Comparison of ENCODE assay signal across 22 cellular contexts in the genomic region with DNA sequence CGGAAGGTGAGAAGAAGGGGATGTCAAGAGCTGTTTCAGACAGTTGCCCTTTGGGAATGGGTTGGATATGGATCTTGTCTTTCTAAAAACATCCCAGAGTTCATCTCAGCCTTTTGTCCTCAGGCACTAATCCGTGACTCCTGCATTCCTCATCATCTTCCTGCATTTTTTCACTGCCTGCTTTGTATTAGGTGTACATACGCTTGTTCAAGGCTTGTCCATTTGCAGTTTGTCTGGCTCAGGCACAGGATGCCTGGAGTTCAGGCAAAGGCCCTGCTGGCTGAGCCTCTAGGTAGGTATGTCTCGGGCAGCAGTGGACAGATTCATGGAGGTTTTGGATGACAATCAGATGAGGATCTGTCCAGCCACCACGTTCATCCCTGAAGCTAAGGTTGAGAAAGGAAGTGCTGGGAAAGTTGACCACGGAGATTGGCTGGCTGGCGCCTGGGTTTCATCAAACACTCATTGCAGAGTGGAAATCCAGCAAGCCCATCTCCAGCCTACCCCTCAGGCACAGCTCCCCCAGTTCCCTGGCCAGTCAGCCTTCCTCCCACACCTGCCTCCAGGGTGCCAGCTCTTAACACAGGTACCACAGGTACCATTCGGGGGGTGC. TPM values are rescaled to one million over a fixed set of nuclear protein-coding genes. Genes with fewer than 3 reads are reported as not detected.
"Had no signal": no experiment of that assay in that cellular context is flagged by ENCODE, and none has a peak within 500 bp of the region (broad histone marks: within the 10 kb centered on the region; RNA-seq: fewer than 3 reads in every experiment).

No MANE protein-coding gene starts in this region.

- H3K36me3 ChIP-seq: colonic mucosa, heart left ventricle, left ventricle myocardium inferior, neutrophil, tibial artery, vagina had no signal

- FAIRE-seq: frontal cortex, islet of Langerhans, TTC549 had no signal

- H3K27me3 ChIP-seq: colonic mucosa, heart left ventricle, vagina had no signal

- H3K4me3 ChIP-seq: colonic mucosa, heart left ventricle, left ventricle myocardium inferior, mucosa of descending colon, tibial artery, vagina had no signal

- ATAC-seq: activated CD8-positive, alpha-beta T cell treated with anti-CD3 and anti-CD28 coated beads for 36 hours; activated naive CD4-positive, alpha-beta T cell treated with anti-CD3 and anti-CD28 coated beads, Interleukin-2, amount 50 U/mL, for 72 hours; heart left ventricle; mucosa of descending colon; natural killer cell; stimulated activated naive B cell treated with anti-CD40 and anti-IgM and Interleukin-4, amounts not matched to agents 10 μg/mL and 1 μg/mL and 100 μg/mL, for 72 hours; WTC11 had no signal

- H3K27ac ChIP-seq: colonic mucosa, heart left ventricle, left ventricle myocardium inferior, neutrophil, tibial artery, vagina had no signal

- DNase-seq: activated CD4-positive, alpha-beta T cell treated with anti-CD3 and anti-CD28 coated beads for 4 hours; activated CD8-positive, alpha-beta T cell treated with anti-CD3 and anti-CD28 coated beads for 36 hours; activated gamma-delta T cell; activated T-cell treated with anti-CD3 and anti-CD28 coated beads, Interleukin-2, amount 50 U/mL, for 48 hours; central memory CD4-positive, alpha-beta T cell; colonic mucosa; heart left ventricle; left ventricle myocardium inferior; mucosa of descending colon; natural killer cell; stimulated activated CD4-positive, alpha-beta T cell treated with anti-CD3 and anti-CD28 coated beads, Interleukin-15, amount 100 ng/mL, for 24 hours; stimulated activated CD4-positive, alpha-beta T cell treated with anti-CD3 and anti-CD28 coated beads, Interleukin-4, amount 100 ng/mL, for 1 hour; stimulated activated naive B cell treated with anti-CD40 and anti-IgM and Interleukin-4, amounts not matched to agents 10 μg/mL and 1 μg/mL and 100 μg/mL, for 72 hours; tibial artery had no signal

- H3K9me3 ChIP-seq: colonic mucosa, heart left ventricle, left ventricle myocardium inferior, mucosa of descending colon, neutrophil, tibial artery, vagina had no signal

RNA-seq across cellular contexts. Expression of gene VDR, which starts 46.2 kb away (rescaled TPM):
- total RNA-seq: frontal cortex had no signal

RNA-seq across cellular contexts. Expression of gene COL2A1, which starts 53.3 kb away (rescaled TPM):
- total RNA-seq: activated naive CD4-positive, alpha-beta T cell treated with anti-CD3 and anti-CD28 coated beads, Interleukin-2, amount 50 U/mL, for 72 hours; fibroblast of lung; left ventricle myocardium inferior; natural killer cell; vagina had no signal
- polyA plus RNA-seq: fibroblast of lung had no signal
